In genomic region chr16:84013787-84014569, GRCh38 we compare ENCODE assay signal across 8 cellular contexts. TPM values are rescaled to one million over a fixed set of nuclear protein-coding genes. Genes with fewer than 3 reads are reported as not detected.
DNase-seq lines count a peak whose midpoint lies in the region; ATAC-seq, FAIRE-seq and TF ChIP-seq lines count a peak whose summit lies in the region.

No MANE protein-coding gene starts in this region.

- intact Hi-C loops in activated CD4-positive, alpha-beta T cell treated with anti-CD3 and anti-CD28 coated beads, Interleukin-2, amount 10 ng/mL, durations not matched to agents 24 days and 14 days (cut with micrococcal nuclease) = no loop called here
- intact Hi-C loops in pancreas (cut with DNase I) (no loop called here), vagina (cut with DNase I) (no loop called here)

- H3K4me1 ChIP-seq in pancreas = no peaks in the 10 kb centered on the region
- H3K4me1 ChIP-seq in vagina = no peaks in the 10 kb centered on the region

- H3K4me3 ChIP-seq in epithelial cell of esophagus (ENCODE audit: low read length) (no peak overlapping the region), pancreas (no peak overlapping the region), vagina (no peak overlapping the region)

- H3K4me3 Mint-ChIP-seq in activated CD4-positive, alpha-beta T cell treated with anti-CD3 and anti-CD28 coated beads, Interleukin-2, amount 10 ng/mL, durations not matched to agents 24 days and 14 days = no peak overlapping the region

- no peaks in the 10 kb centered on the region for H3K27me3 ChIP-seq in pancreas
- no peaks in the 10 kb centered on the region for H3K27me3 ChIP-seq in vagina

- no peaks in the 10 kb centered on the region for H3K9me3 Mint-ChIP-seq in activated CD4-positive, alpha-beta T cell treated with anti-CD3 and anti-CD28 coated beads, Interleukin-2, amount 10 ng/mL, durations not matched to agents 24 days and 14 days

- TF ChIP-seq CTCF in epithelial cell of esophagus (IDR thresholded peaks at IDR 0.05; ENCODE audit: insufficient read depth, low read depth, low read length, missing control alignments) (no peak), pancreas (IDR thresholded peaks at IDR 0.05) (no peak), vagina (IDR thresholded peaks at IDR 0.05) (no peak)

- ATAC-seq in GM18909 (IDR thresholded peaks at IDR 0.05; ENCODE audit: poor library complexity, unreplicated experiment) = peak; percentile 76
- ATAC-seq in HG03108 (IDR thresholded peaks at IDR 0.05; ENCODE audit: unreplicated experiment) = peak; percentile 71
- ATAC-seq in pancreas = peak; percentile 85 to 92 (median 88)

- WGBS in pancreas, 2 donors = 8 to 13% methylated on average over 14 of the region's 14 CpGs

- TF ChIP-seq POLR2A in vagina (IDR thresholded peaks at IDR 0.05) = no peak

- DNase-seq in AG08396 (ENCODE audit: low spot score) (peak; percentile 46), NCI-H526 treated with DMSO at 0.1 percent for 48 hours (lab: John Stamatoyannopoulos, UW) (peak; percentile 97), epithelial cell of esophagus (ENCODE audit: low read depth) (peak; percentile 95), pancreas (peak; percentile 83 to 91 (median 90)), vagina (ENCODE audit: extremely low spot score in 2 of 2) (no peak)
- DNase-seq in activated CD4-positive, alpha-beta T cell treated with anti-CD3 and anti-CD28 coated beads, Interleukin-2, amount 10 ng/mL, durations not matched to agents 24 days and 14 days = peak; percentile 87

- H3K27ac ChIP-seq in pancreas (no peak overlapping the region), vagina (no peak overlapping the region)

- H3K9me3 ChIP-seq in pancreas (no peaks in the 10 kb centered on the region), vagina (no peaks in the 10 kb centered on the region)

- no peaks in the 10 kb centered on the region for H3K36me3 Mint-ChIP-seq in activated CD4-positive, alpha-beta T cell treated with anti-CD3 and anti-CD28 coated beads, Interleukin-2, amount 10 ng/mL, durations not matched to agents 24 days and 14 days (ENCODE audit: low read depth)

- H3K4me1 Mint-ChIP-seq in activated CD4-positive, alpha-beta T cell treated with anti-CD3 and anti-CD28 coated beads, Interleukin-2, amount 10 ng/mL, durations not matched to agents 24 days and 14 days = peaks cover 3% of the 10 kb centered on the region

- FAIRE-seq in pancreas (lab: Jason Lieb, UNC) = no peak

- H3K27me3 Mint-ChIP-seq in activated CD4-positive, alpha-beta T cell treated with anti-CD3 and anti-CD28 coated beads, Interleukin-2, amount 10 ng/mL, durations not matched to agents 24 days and 14 days = no peaks in the 10 kb centered on the region

- H3K27ac Mint-ChIP-seq in activated CD4-positive, alpha-beta T cell treated with anti-CD3 and anti-CD28 coated beads, Interleukin-2, amount 10 ng/mL, durations not matched to agents 24 days and 14 days = no peak overlapping the region

- H3K36me3 ChIP-seq in pancreas (no peaks in the 10 kb centered on the region), vagina (no peaks in the 10 kb centered on the region)

RNA-seq across cellular contexts. Expression of gene SLC38A8, which starts 28.6 kb away (rescaled TPM):
- total RNA-seq in activated CD4-positive, alpha-beta T cell treated with anti-CD3 and anti-CD28 coated beads, Interleukin-2, amount 10 ng/mL, durations not matched to agents 24 days and 14 days = not detected in 2 replicates
- total RNA-seq in pancreas (under 1 TPM in 2 of 6 donors, not detected in 4; 0.14 to 0.31 TPM), vagina (not detected)
- under 1 TPM; 0.38 to 0.49 TPM for polyA plus RNA-seq in pancreas

RNA-seq across cellular contexts. Expression of gene NECAB2, which starts 45.9 kb away (rescaled TPM):
- total RNA-seq in activated CD4-positive, alpha-beta T cell treated with anti-CD3 and anti-CD28 coated beads, Interleukin-2, amount 10 ng/mL, durations not matched to agents 24 days and 14 days = not detected in 2 replicates
- total RNA-seq in pancreas (1 to 10 TPM in 2 of 6 donors, under 1 TPM in 4; 0.37 to 1.7 (median 0.81) TPM), vagina (not detected)
- polyA plus RNA-seq in pancreas = 10 to 100 TPM in 1 of 2 donors, 1 to 10 TPM in 1; 6.3 to 23.8 TPM

Comparison
In these comparisons a context has a peak if more than half of its experiments do, and no peak if none do; other contexts are left out.
1. DNase-seq: peak in AG08396 (single experiment), NCI-H526 treated with DMSO at 0.1 percent for 48 hours (single experiment), activated CD4-positive, alpha-beta T cell treated with anti-CD3 and anti-CD28 coated beads, Interleukin-2, amount 10 ng/mL, durations not matched to agents 24 days and 14 days (single experiment), epithelial cell of esophagus (single experiment) and pancreas (6 of 6); none in vagina (0 of 2).
2. Peak in every context shown above with its lines, with median percentiles within 50 percentile points of each other: ATAC-seq.